Comparison of ENCODE assay signal across 21 cellular contexts in the genomic region with DNA sequence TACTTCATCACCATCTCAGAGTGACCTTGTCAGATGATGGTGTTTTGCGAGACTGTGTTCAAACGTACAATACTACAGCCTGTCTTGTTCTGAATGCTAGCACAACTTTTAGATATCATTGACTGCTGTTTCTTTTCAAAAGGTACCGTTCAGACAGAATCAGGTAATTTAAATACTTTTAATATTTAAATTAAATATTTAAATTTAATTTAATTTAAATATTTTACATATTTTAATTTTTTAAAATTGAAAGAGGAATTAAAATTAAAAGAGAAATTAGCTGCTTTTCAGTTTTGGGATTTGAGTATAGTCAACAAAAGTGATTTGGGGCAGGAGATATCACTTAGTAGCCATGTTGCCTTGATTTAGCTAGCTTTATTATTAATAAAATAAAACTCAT.
DNase-seq lines count a peak whose midpoint lies in the region; ATAC-seq, FAIRE-seq and TF ChIP-seq lines count a peak whose summit lies in the region.
"Had no signal": no experiment of that assay in that cellular context is flagged by ENCODE, and none has a peak within 500 bp of the region (broad histone marks: within the 10 kb centered on the region; RNA-seq: fewer than 3 reads in every experiment).

No MANE protein-coding gene starts in this region.

- FAIRE-seq in H1 (lab: Jason Lieb, UNC) = no peak
- FAIRE-seq: A204.1, G401.6, GM12891 had no signal

- CTCF ChIA-PET in H1 (lab: Charles Lee; ENCODE audit: partially characterized antibody) = interaction anchor here (1.1 kb wide), 1 partner anchor 38 kb away, joined by 3 read pairs; no protein-coding TSS in a partner anchor

- no peak for TF ChIP-seq EP300 in H1 (IDR thresholded peaks at IDR 0.05; ENCODE audit: borderline replicate concordance in 1 of 2, low read depth in 2 of 2, low read length in 2 of 2)

- no peaks in the 10 kb centered on the region; the same call in 1 of the 2 replicates for H3K23me2 ChIP-seq in H1 (ENCODE audit: low read depth, low read length)

- TF ChIP-seq POLR2A in H1 (IDR thresholded peaks at IDR 0.05; ENCODE audit: control extremely low read depth in 1 of 2, low read depth in 2 of 2, low read length in 2 of 2) = no peak

- H3K36me3 ChIP-seq in H1 (ENCODE audit: control insufficient read depth in 2 of 4, insufficient read depth in 4 of 4, low read length in 3 of 4) = no peaks in the 10 kb centered on the region
- H3K36me3 ChIP-seq: BE2C, BLaER1 had no signal

- no peaks in the 10 kb centered on the region for H3K27me3 Mint-ChIP-seq in stimulated activated memory B cell treated with anti-CD40 and anti-IgM and Interleukin-4, amounts not matched to agents 10 μg/mL and 1 μg/mL and 100 μg/mL, for 72 hours
- H3K27me3 Mint-ChIP-seq: CD4-positive, alpha-beta memory T cell; CD4-positive, CD25-positive, alpha-beta regulatory T cell; CD8-positive, alpha-beta memory T cell had no signal

- no peaks in the 10 kb centered on the region for H3K4me1 Mint-ChIP-seq in stimulated activated memory B cell treated with anti-CD40 and anti-IgM and Interleukin-4, amounts not matched to agents 10 μg/mL and 1 μg/mL and 100 μg/mL, for 72 hours
- H3K4me1 Mint-ChIP-seq: CD14-positive monocyte; CD4-positive, alpha-beta memory T cell; CD4-positive, CD25-positive, alpha-beta regulatory T cell; CD8-positive, alpha-beta memory T cell had no signal

- 0 out of 2 replicates have a peak overlapping the region, but pooled peaks have one; percentile 30 for H2AFZ ChIP-seq in H1 (ENCODE audit: low read length)

- POLR2A ChIA-PET in H1 (lab: Charles Lee; ENCODE audit: partially characterized antibody) = no interaction called here

- H3K18ac ChIP-seq in H1 (ENCODE audit: extremely low read depth, low read length) = no peak overlapping the region

- H3K56ac ChIP-seq in H1 (replicated peaks; ENCODE audit: insufficient read length, low read depth, low read length) = no peak overlapping the region

- ATAC-seq in stimulated activated memory B cell treated with anti-CD40 and anti-IgM and Interleukin-4, amounts not matched to agents 10 μg/mL and 1 μg/mL and 100 μg/mL, for 72 hours = no peak
- ATAC-seq in HG02642 (IDR thresholded peaks at IDR 0.05; ENCODE audit: poor library complexity, unreplicated experiment) = no peak

- no peak for DNase-seq in H1 (ENCODE audit: low read depth in 1 of 2, low spot score in 2 of 2)
- DNase-seq in DMS153 (lab: John Stamatoyannopoulos, UW) = no peak
- DNase-seq: 8988T; ACHN; BE2C; C1 segment of cervical spinal cord; CD4-positive, alpha-beta memory T cell; CD4-positive, CD25-positive, alpha-beta regulatory T cell; CD8-positive, alpha-beta memory T cell; COR-L47; DMS 273 treated with DMSO at 0.1 percent for 48 hours; DMS79 treated with DMSO at 0.1 percent for 48 hours; GF-D8 had no signal

- no peak overlapping the region for H3K4ac ChIP-seq in H1 (replicated peaks; ENCODE audit: insufficient read length, low read depth, low read length)

- H2BK5ac ChIP-seq in H1 (ENCODE audit: low read depth, low read length) = no peak overlapping the region

- no peak overlapping the region for H4K8ac ChIP-seq in H1 (ENCODE audit: extremely low read depth, insufficient read depth, low read length)

- H2BK20ac ChIP-seq in H1 (ENCODE audit: low read length) = no peak overlapping the region

- no peak overlapping the region for H2BK15ac ChIP-seq in H1 (ENCODE audit: low read length)

- 98% methylated on average over 3 of the region's 3 CpGs; no CpG with 5 or more reads in 1 of the 2 experiments for WGBS in H1 (ENCODE audit: extremely low coverage in 1 of 2, insufficient coverage in 1 of 2, insufficient read length in 1 of 2, insufficient replicate concordance in 2 of 2, low coverage in 1 of 2, low lambda C conversion rate in 2 of 2, missing lambda C conversion rate in 1 of 2), 2 experiments

- TF ChIP-seq CTCF in VCaP (conservative IDR thresholded peaks at IDR 0.05) (no peak), H1 (IDR thresholded peaks at IDR 0.05; ENCODE audit: control extremely low read depth in 1 of 3, insufficient read depth in 1 of 3, low read depth in 1 of 3, low read length in 3 of 3) (no peak)

- no peak overlapping the region for H3K23ac ChIP-seq in H1 (ENCODE audit: insufficient read length)

- no peaks in the 10 kb centered on the region; a peak in 1 of 7 replicates for H3K4me1 ChIP-seq in H1 (replicated peaks in 1 of 4; ENCODE audit: control insufficient read depth in 3 of 4, insufficient read depth in 4 of 4, low read length in 3 of 4)
- H3K4me1 ChIP-seq: BE2C, BLaER1 had no signal

- no peak overlapping the region for H3K9ac ChIP-seq in H1 (replicated peaks in 1 of 4; ENCODE audit: extremely low read depth in 1 of 4, low read depth in 3 of 4, low read length in 3 of 4)
- H3K9ac ChIP-seq: BLaER1 had no signal

- no peaks in the 10 kb centered on the region for H3K27me3 ChIP-seq in H1 (replicated peaks in 1 of 4; ENCODE audit: control insufficient read depth in 3 of 4, extremely low read depth in 1 of 4, insufficient read depth in 3 of 4, low read length in 3 of 4)
- H3K27me3 ChIP-seq: BE2C, BLaER1 had no signal

- H3K9me3 Mint-ChIP-seq in stimulated activated memory B cell treated with anti-CD40 and anti-IgM and Interleukin-4, amounts not matched to agents 10 μg/mL and 1 μg/mL and 100 μg/mL, for 72 hours = peaks cover 5% of the 10 kb centered on the region

- H3K27ac ChIP-seq in VCaP = peak overlapping the region; percentile 18; the same call in 1 of the 2 replicates
- H3K27ac ChIP-seq in H1 (ENCODE audit: low read depth, low read length) = no peak overlapping the region
- H3K27ac ChIP-seq: BLaER1 had no signal

- no peaks in the 10 kb centered on the region for H4K20me1 ChIP-seq in H1 (replicated peaks in 1 of 2; ENCODE audit: control insufficient read depth in 1 of 2, insufficient read depth in 2 of 2, low read length in 2 of 2)
- H4K20me1 ChIP-seq: BLaER1 had no signal

- H2AK5ac ChIP-seq in H1 (ENCODE audit: low read depth, low read length) = no peak overlapping the region

- no peak for TF ChIP-seq RAD21 in H1 (IDR thresholded peaks at IDR 0.05 in 1 of 2, conservative IDR thresholded peaks at IDR 0.05 in 1 of 2; ENCODE audit: low read depth in 2 of 2, low read length in 2 of 2)

- H3K4me3 ChIP-seq in H1 (ENCODE audit: extremely low read depth in 1 of 4, insufficient read depth in 2 of 4, low read depth in 3 of 4, low read length in 4 of 4) = no peak overlapping the region
- H3K4me3 ChIP-seq: BLaER1 had no signal

- no peaks in the 10 kb centered on the region for H3K36me3 Mint-ChIP-seq in stimulated activated memory B cell treated with anti-CD40 and anti-IgM and Interleukin-4, amounts not matched to agents 10 μg/mL and 1 μg/mL and 100 μg/mL, for 72 hours
- H3K36me3 Mint-ChIP-seq: CD14-positive monocyte; CD4-positive, alpha-beta memory T cell; CD4-positive, CD25-positive, alpha-beta regulatory T cell had no signal

- no peaks in the 10 kb centered on the region for H3K9me3 ChIP-seq in H1 (ENCODE audit: insufficient read depth in 2 of 2, low read depth in 1 of 2, low read length in 1 of 2)
- H3K9me3 ChIP-seq: BE2C, BLaER1 had no signal

- no peak overlapping the region for H3K14ac ChIP-seq in H1 (ENCODE audit: insufficient read length)

- no peaks in the 10 kb centered on the region for H3K79me1 ChIP-seq in H1 (ENCODE audit: low read depth, low read length)

- H3K4me2 ChIP-seq in H1 (ENCODE audit: insufficient read depth in 1 of 2, low read depth in 2 of 2, low read length in 2 of 2) = no peak overlapping the region
- H3K4me2 ChIP-seq: BLaER1 had no signal

- H4K91ac ChIP-seq in H1 (replicated peaks; ENCODE audit: insufficient read length, low read length) = no peak overlapping the region

- H3K79me2 ChIP-seq in H1 (ENCODE audit: control insufficient read depth in 1 of 2, insufficient read depth in 2 of 2, low read length in 2 of 2) = no peaks in the 10 kb centered on the region

- no peak overlapping the region for H4K5ac ChIP-seq in H1 (ENCODE audit: insufficient read length, low read depth, low read length)

- H3K4me3 Mint-ChIP-seq in stimulated activated memory B cell treated with anti-CD40 and anti-IgM and Interleukin-4, amounts not matched to agents 10 μg/mL and 1 μg/mL and 100 μg/mL, for 72 hours = no peak overlapping the region
- H3K4me3 Mint-ChIP-seq: CD14-positive monocyte; CD4-positive, alpha-beta memory T cell; CD4-positive, CD25-positive, alpha-beta regulatory T cell; CD8-positive, alpha-beta memory T cell had no signal

- H2BK12ac ChIP-seq in H1 (ENCODE audit: low read depth, low read length) = no peak overlapping the region

- no peak overlapping the region for H3K27ac Mint-ChIP-seq in stimulated activated memory B cell treated with anti-CD40 and anti-IgM and Interleukin-4, amounts not matched to agents 10 μg/mL and 1 μg/mL and 100 μg/mL, for 72 hours
- H3K27ac Mint-ChIP-seq: CD14-positive monocyte; CD4-positive, alpha-beta memory T cell; CD4-positive, CD25-positive, alpha-beta regulatory T cell; CD8-positive, alpha-beta memory T cell had no signal

- no peak overlapping the region for H2BK120ac ChIP-seq in H1 (replicated peaks; ENCODE audit: low read depth, low read length)

TF ChIP-seq in H1, 55 proteins besides CTCF, POLR2A, EP300 and RAD21:
- TF ChIP-seq SUZ12 (IDR thresholded peaks at IDR 0.05; ENCODE audit: low read length) (no peak), CREB1 (IDR thresholded peaks at IDR 0.05) (no peak), SP1 (IDR thresholded peaks at IDR 0.05; ENCODE audit: low read depth, low read length) (no peak), KDM5A (IDR thresholded peaks at IDR 0.05; ENCODE audit: low read length) (no peak), RFX5 (IDR thresholded peaks at IDR 0.05; ENCODE audit: borderline replicate concordance, low read depth, low read length) (no peak), ASH2L (IDR thresholded peaks at IDR 0.05; ENCODE audit: low read length) (no peak), HDAC6 (IDR thresholded peaks at IDR 0.05; ENCODE audit: low read depth, low read length) (no peak), SIN3A (conservative IDR thresholded peaks at IDR 0.05 in 1 of 2, IDR thresholded peaks at IDR 0.05 in 1 of 2; ENCODE audit: low read depth in 1 of 2, low read length in 2 of 2) (no peak), KDM1A (IDR thresholded peaks at IDR 0.05; ENCODE audit: borderline replicate concordance, low read length) (no peak), KDM4A (IDR thresholded peaks at IDR 0.05; ENCODE audit: low read depth, low read length, severe bottlenecking) (no peak), TEAD4 (IDR thresholded peaks at IDR 0.05; ENCODE audit: low read depth, low read length) (no peak), FOSL1 (IDR thresholded peaks at IDR 0.05; ENCODE audit: insufficient read depth, low read depth, low read length) (no peak), POLR2AphosphoS5 (IDR thresholded peaks at IDR 0.05; ENCODE audit: low read depth, low read length) (no peak)
- TF ChIP-seq, protein P1, sequence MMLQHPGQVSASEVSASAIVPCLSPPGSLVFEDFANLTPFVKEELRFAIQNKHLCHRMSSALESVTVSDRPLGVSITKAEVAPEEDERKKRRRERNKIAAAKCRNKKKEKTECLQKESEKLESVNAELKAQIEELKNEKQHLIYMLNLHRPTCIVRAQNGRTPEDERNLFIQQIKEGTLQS (IDR thresholded peaks at IDR 0.05; ENCODE audit: insufficient read depth, low read depth, low read length) = no peak
TF ChIP-seq in H1: peak in this region for 0.
